ENCODE assay signal across 12 cellular contexts in genomic region chr2:8609357-8609804, GRCh38.
DNase-seq lines count a peak whose midpoint lies in the region; ATAC-seq and TF ChIP-seq lines count a peak whose summit lies in the region.
"Had no signal": no experiment of that assay in that cellular context is flagged by ENCODE, and none has a peak within 500 bp of the region (broad histone marks: within the 10 kb centered on the region; RNA-seq: fewer than 3 reads in every experiment).

No MANE protein-coding gene starts in this region.

- H3K27me3 ChIP-seq in naive thymus-derived CD4-positive, alpha-beta T cell (ENCODE audit: control insufficient read depth in 2 of 2, insufficient read depth in 2 of 2, low read length in 2 of 2): no peaks in the 10 kb centered on the region
- H3K27me3 ChIP-seq in WERI-Rb-1 (ENCODE audit: insufficient read depth, low read depth, severe bottlenecking): no peaks in the 10 kb centered on the region

- H3K4me3 ChIP-seq in naive thymus-derived CD4-positive, alpha-beta T cell (ENCODE audit: low read length): no peak overlapping the region
- H3K4me3 ChIP-seq in WERI-Rb-1 (ENCODE audit: low read depth, low read length): no peak overlapping the region

- no peak for TF ChIP-seq CTCF in activated CD8-positive, alpha-beta T cell treated with anti-CD3 and anti-CD28 coated beads for 36 hours (IDR thresholded peaks at IDR 0.05)
- no peak for TF ChIP-seq CTCF in WERI-Rb-1 (IDR thresholded peaks at IDR 0.05; ENCODE audit: low read depth, low read length)

- POLR2A ChIA-PET in activated CD8-positive, alpha-beta T cell treated with anti-CD3 and anti-CD28 coated beads, Interleukin-2, amount 10 ng/mL, durations not matched to agents 7 days and 5 days (lab: Charles Lee): interaction anchor here (1.4 kb wide), 1 partner anchor 72 kb away, joined by 4 read pairs; the partner anchor contains the start of gene ID2
- POLR2A ChIA-PET in activated CD8-positive, alpha-beta T cell treated with anti-CD3 and anti-CD28 coated beads for 36 hours (lab: Charles Lee): no interaction called here
- POLR2A ChIA-PET in naive thymus-derived CD4-positive, alpha-beta T cell (lab: Charles Lee): no interaction called here

- no peak for ATAC-seq in activated CD8-positive, alpha-beta T cell treated with anti-CD3 and anti-CD28 coated beads, Interleukin-2, amount 10 ng/mL, durations not matched to agents 7 days and 5 days
- no peak for ATAC-seq in activated CD8-positive, alpha-beta T cell treated with anti-CD3 and anti-CD28 coated beads for 36 hours
- no peak for ATAC-seq in naive thymus-derived CD4-positive, alpha-beta T cell

- peaks cover 56% of the 10 kb centered on the region for H3K4me1 Mint-ChIP-seq in activated CD8-positive, alpha-beta T cell treated with anti-CD3 and anti-CD28 coated beads, Interleukin-2, amount 10 ng/mL, durations not matched to agents 7 days and 5 days (ENCODE audit: low read depth)
- H3K4me1 Mint-ChIP-seq in activated CD8-positive, alpha-beta T cell treated with anti-CD3 and anti-CD28 coated beads for 36 hours (ENCODE audit: low read depth): peaks cover 28% of the 10 kb centered on the region
- peaks cover 0 to 29% (median 4%) of the 10 kb centered on the region in 7 donors for H3K4me1 Mint-ChIP-seq in naive thymus-derived CD4-positive, alpha-beta T cell

- H3K36me3 Mint-ChIP-seq in activated CD8-positive, alpha-beta T cell treated with anti-CD3 and anti-CD28 coated beads, Interleukin-2, amount 10 ng/mL, durations not matched to agents 7 days and 5 days (ENCODE audit: low read depth): peaks cover 4% of the 10 kb centered on the region
- no peaks in the 10 kb centered on the region for H3K36me3 Mint-ChIP-seq in activated CD8-positive, alpha-beta T cell treated with anti-CD3 and anti-CD28 coated beads for 36 hours (ENCODE audit: low read depth)
- H3K36me3 Mint-ChIP-seq in naive thymus-derived CD4-positive, alpha-beta T cell: peaks cover 0 to 13% (median 5%) of the 10 kb centered on the region in 5 donors

- CTCF ChIA-PET in activated CD8-positive, alpha-beta T cell treated with anti-CD3 and anti-CD28 coated beads, Interleukin-2, amount 10 ng/mL, durations not matched to agents 7 days and 5 days (lab: Charles Lee): interaction anchor here (1.5 kb wide), 1 partner anchor 70 kb away, joined by 4 read pairs; no protein-coding TSS in a partner anchor
- CTCF ChIA-PET in activated CD8-positive, alpha-beta T cell treated with anti-CD3 and anti-CD28 coated beads for 36 hours (lab: Charles Lee): no interaction called here
- CTCF ChIA-PET in naive thymus-derived CD4-positive, alpha-beta T cell (lab: Charles Lee): no interaction called here

- no peaks in the 10 kb centered on the region for H3K36me3 ChIP-seq in naive thymus-derived CD4-positive, alpha-beta T cell (ENCODE audit: control insufficient read depth in 2 of 3, insufficient read depth in 3 of 3, low read length in 3 of 3)
- H3K36me3 ChIP-seq in WERI-Rb-1: no peaks in the 10 kb centered on the region

- no peak overlapping the region for H3K27ac ChIP-seq in naive thymus-derived CD4-positive, alpha-beta T cell (ENCODE audit: low read depth, low read length)
- no peak overlapping the region for H3K27ac ChIP-seq in WERI-Rb-1

- H3K27ac Mint-ChIP-seq in activated CD8-positive, alpha-beta T cell treated with anti-CD3 and anti-CD28 coated beads, Interleukin-2, amount 10 ng/mL, durations not matched to agents 7 days and 5 days: peak overlapping the region; percentile 80
- no peak overlapping the region for H3K27ac Mint-ChIP-seq in activated CD8-positive, alpha-beta T cell treated with anti-CD3 and anti-CD28 coated beads for 36 hours
- no peak overlapping the region for H3K27ac Mint-ChIP-seq in naive thymus-derived CD4-positive, alpha-beta T cell

- DNase-seq in activated CD8-positive, alpha-beta T cell treated with anti-CD3 and anti-CD28 coated beads, Interleukin-2, amount 10 ng/mL, durations not matched to agents 7 days and 5 days: no peak
- DNase-seq in activated CD8-positive, alpha-beta T cell treated with anti-CD3 and anti-CD28 coated beads for 36 hours: no peak
- DNase-seq in SW480 (ENCODE audit: low spot score): peak; percentile 98
- peak; percentile 73 for DNase-seq in iPS-NIHi7 (ENCODE audit: extremely low spot score)
- peak; percentile 70 for DNase-seq in renal cortical epithelial cell (ENCODE audit: low read depth)
- no peak for DNase-seq in stimulated activated CD4-positive, alpha-beta T cell treated with anti-CD3 and anti-CD28 coated beads, Interleukin-4, amount 100 ng/mL, for 4 hours
- DNase-seq in naive thymus-derived CD4-positive, alpha-beta T cell: no peak
- DNase-seq in WERI-Rb-1: no peak
- DNase-seq: activated CD4-positive, CD25-positive, alpha-beta regulatory T cell treated with anti-CD3 and anti-CD28 coated beads, Interleukin-2, amount 50 U/mL, for 72 hours; activated gamma-delta T cell; NCI-H1048; NCI-H2227 treated with DMSO at 0.1 percent for 48 hours had no signal

- H3K9me3 ChIP-seq in naive thymus-derived CD4-positive, alpha-beta T cell (ENCODE audit: control insufficient read depth in 2 of 3, low read length in 3 of 3): no peaks in the 10 kb centered on the region
- peaks cover 4% of the 10 kb centered on the region for H3K9me3 ChIP-seq in WERI-Rb-1 (ENCODE audit: severe bottlenecking)

- peaks cover 11% of the 10 kb centered on the region for H3K9me3 Mint-ChIP-seq in activated CD8-positive, alpha-beta T cell treated with anti-CD3 and anti-CD28 coated beads, Interleukin-2, amount 10 ng/mL, durations not matched to agents 7 days and 5 days (ENCODE audit: insufficient read depth)
- H3K9me3 Mint-ChIP-seq in activated CD8-positive, alpha-beta T cell treated with anti-CD3 and anti-CD28 coated beads for 36 hours: no peaks in the 10 kb centered on the region
- peaks cover 0 to 12% (median 5%) of the 10 kb centered on the region in 11 donors for H3K9me3 Mint-ChIP-seq in naive thymus-derived CD4-positive, alpha-beta T cell

- no peaks in the 10 kb centered on the region for H3K4me1 ChIP-seq in naive thymus-derived CD4-positive, alpha-beta T cell (ENCODE audit: control insufficient read depth in 2 of 2, insufficient read depth in 2 of 2, low read length in 2 of 2)

- intact Hi-C loops in activated CD8-positive, alpha-beta T cell treated with anti-CD3 and anti-CD28 coated beads for 36 hours (cut with micrococcal nuclease): no loop called here
- intact Hi-C loops in naive thymus-derived CD4-positive, alpha-beta T cell (cut with micrococcal nuclease): loop anchor here in 1 of 2 donors (2.0 kb wide), 1 partner anchor 75 kb away; no protein-coding TSS in a partner anchor

- no peak overlapping the region for H3K4me3 Mint-ChIP-seq in activated CD8-positive, alpha-beta T cell treated with anti-CD3 and anti-CD28 coated beads, Interleukin-2, amount 10 ng/mL, durations not matched to agents 7 days and 5 days
- no peak overlapping the region for H3K4me3 Mint-ChIP-seq in activated CD8-positive, alpha-beta T cell treated with anti-CD3 and anti-CD28 coated beads for 36 hours
- H3K4me3 Mint-ChIP-seq in naive thymus-derived CD4-positive, alpha-beta T cell: peak overlapping the region in 1 of 10 donors; percentile 47

- peaks cover 4% of the 10 kb centered on the region for H3K27me3 Mint-ChIP-seq in activated CD8-positive, alpha-beta T cell treated with anti-CD3 and anti-CD28 coated beads, Interleukin-2, amount 10 ng/mL, durations not matched to agents 7 days and 5 days (ENCODE audit: low read depth)
- peaks cover 3% of the 10 kb centered on the region for H3K27me3 Mint-ChIP-seq in activated CD8-positive, alpha-beta T cell treated with anti-CD3 and anti-CD28 coated beads for 36 hours
- H3K27me3 Mint-ChIP-seq in naive thymus-derived CD4-positive, alpha-beta T cell: peaks cover 0 to 6% (median 0%) of the 10 kb centered on the region in 5 donors

Comparison
In these comparisons a context has a peak if more than half of its experiments do, and no peak if none do; other contexts are left out.
1. DNase-seq: peak in SW480 (single experiment), iPS-NIHi7 (single experiment) and renal cortical epithelial cell (single experiment); none in activated CD8-positive, alpha-beta T cell treated with anti-CD3 and anti-CD28 coated beads, Interleukin-2, amount 10 ng/mL, durations not matched to agents 7 days and 5 days (single experiment), activated CD8-positive, alpha-beta T cell treated with anti-CD3 and anti-CD28 coated beads for 36 hours (single experiment), stimulated activated CD4-positive, alpha-beta T cell treated with anti-CD3 and anti-CD28 coated beads, Interleukin-4, amount 100 ng/mL, for 4 hours (0 of 2), naive thymus-derived CD4-positive, alpha-beta T cell (0 of 9) and WERI-Rb-1 (single experiment).